Comparison of ENCODE assay signal across 15 cellular contexts in the genomic region with DNA sequence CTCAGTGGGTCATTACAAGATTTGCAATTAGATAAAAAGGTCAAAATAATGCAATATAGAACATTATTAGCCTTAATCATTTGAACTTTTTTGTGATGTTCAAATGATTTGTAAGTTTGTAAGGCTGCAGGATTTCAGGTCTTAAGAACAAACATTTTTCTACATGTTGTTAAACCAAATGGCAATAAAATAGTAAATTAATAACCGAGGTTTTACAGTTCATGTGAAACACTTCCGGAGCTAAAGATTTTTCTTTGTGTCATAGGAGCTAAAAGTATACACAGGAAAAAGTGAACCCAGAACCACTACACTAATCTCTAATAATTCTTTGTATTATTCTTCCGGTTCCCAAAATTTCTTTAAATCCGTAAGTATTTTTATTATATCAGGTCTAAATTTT. TPM values are rescaled to one million over a fixed set of nuclear protein-coding genes. Genes with fewer than 3 reads are reported as not detected.
"Had no signal": no experiment of that assay in that cellular context is flagged by ENCODE, and none has a peak within 500 bp of the region (broad histone marks: within the 10 kb centered on the region; RNA-seq: fewer than 3 reads in every experiment).

No MANE protein-coding gene starts in this region.

- H3K36me3 ChIP-seq: esophagus muscularis mucosa, gastroesophageal sphincter, neutrophil, right atrium auricular region had no signal

- H3K9me3 ChIP-seq: esophagus muscularis mucosa, gastroesophageal sphincter, neutrophil, psoas muscle, right atrium auricular region had no signal

- H3K27ac ChIP-seq: esophagus muscularis mucosa, gastroesophageal sphincter, neutrophil, psoas muscle, right atrium auricular region had no signal

- DNase-seq: effector memory CD4-positive, alpha-beta T cell; glutamatergic neuron; left ventricle myocardium superior; naive thymus-derived CD4-positive, alpha-beta T cell; psoas muscle; small intestine; stimulated activated CD4-positive, alpha-beta T cell treated with anti-CD3 and anti-CD28 coated beads, Interleukin-2, amount 100 ng/mL, for 48 hours; stimulated activated naive CD4-positive, alpha-beta T cell treated with Interleukin-2 at 50 U/mL for 16 hours; trophoblast cell had no signal

- FAIRE-seq: endometrium had no signal

- H3K4me1 ChIP-seq: esophagus muscularis mucosa, gastroesophageal sphincter, psoas muscle, right atrium auricular region had no signal

- H3K27me3 ChIP-seq: esophagus muscularis mucosa, gastroesophageal sphincter, neutrophil, right atrium auricular region had no signal

- ATAC-seq: gastroesophageal sphincter; left ventricle myocardium superior; naive thymus-derived CD4-positive, alpha-beta T cell; psoas muscle had no signal

- H3K4me3 ChIP-seq: esophagus muscularis mucosa, gastroesophageal sphincter, psoas muscle, right atrium auricular region had no signal

RNA-seq across cellular contexts. Expression of a gene that starts 16.1 kb away (rescaled TPM):
- total RNA-seq: lung microvascular endothelial cell had no signal
- polyA plus RNA-seq: naive thymus-derived CD4-positive, alpha-beta T cell had no signal
